ENCODE assay signal across 29 cellular contexts in the genomic region with DNA sequence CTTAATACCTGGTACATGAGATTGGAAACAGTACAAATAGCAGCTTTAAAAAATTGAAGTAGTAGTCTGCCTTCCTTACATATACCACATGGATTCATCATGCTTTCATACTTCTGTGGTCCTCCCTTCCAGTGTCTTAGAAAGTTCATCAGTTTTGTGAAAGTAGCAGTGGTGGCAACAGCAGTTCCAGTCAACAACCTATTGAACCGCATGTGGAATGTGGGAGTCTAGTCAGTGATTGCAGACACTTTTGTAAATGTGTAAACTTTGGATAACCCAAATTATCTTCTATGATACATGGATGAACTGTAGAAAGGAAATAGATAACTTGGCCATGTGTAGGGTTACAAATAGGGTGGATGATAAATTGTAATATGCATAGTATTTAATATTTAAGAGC.
"Had no signal": no experiment of that assay in that cellular context is flagged by ENCODE, and none has a peak within 500 bp of the region (broad histone marks: within the 10 kb centered on the region; RNA-seq: fewer than 3 reads in every experiment).

No MANE protein-coding gene starts in this region.

- H3K27me3 Mint-ChIP-seq: activated CD4-positive, alpha-beta T cell treated with anti-CD3 and anti-CD28 coated beads for 36 hours; activated CD8-positive, alpha-beta memory T cell treated with anti-CD3 and anti-CD28 coated beads, Interleukin-2, amount 10 ng/mL, durations not matched to agents 7 days and 5 days; brain; type B pancreatic cell had no signal

- H3K27ac Mint-ChIP-seq: activated CD4-positive, alpha-beta T cell treated with anti-CD3 and anti-CD28 coated beads for 36 hours; activated CD8-positive, alpha-beta memory T cell treated with anti-CD3 and anti-CD28 coated beads, Interleukin-2, amount 10 ng/mL, durations not matched to agents 7 days and 5 days; activated CD8-positive, alpha-beta T cell treated with anti-CD3 and anti-CD28 coated beads, Interleukin-2, amount 10 ng/mL, durations not matched to agents 7 days and 5 days; activated naive CD4-positive, alpha-beta T cell treated with anti-CD3 and anti-CD28 coated beads, Interleukin-2, amount 50 U/mL, for 72 hours; nephron progenitor cell; type B pancreatic cell; WTC11 had no signal

- H3K27ac ChIP-seq: adrenal gland, ascending aorta, cardiac muscle cell, colonic mucosa, hepatocyte, neutrophil, spleen, uterus had no signal

- H3K36me3 Mint-ChIP-seq: activated naive CD4-positive, alpha-beta T cell treated with anti-CD3 and anti-CD28 coated beads, Interleukin-2, amount 50 U/mL, for 72 hours; brain; type B pancreatic cell; WTC11 had no signal

- H3K36me3 ChIP-seq: adrenal gland, ascending aorta, cardiac muscle cell, colonic mucosa, gastroesophageal sphincter, neutrophil, spleen, uterus had no signal

- H3K27me3 ChIP-seq: adrenal gland, ascending aorta, cardiac muscle cell, colonic mucosa, gastroesophageal sphincter, hepatocyte, neutrophil, uterus had no signal

- H3K9me3 Mint-ChIP-seq: activated naive CD4-positive, alpha-beta T cell treated with anti-CD3 and anti-CD28 coated beads, Interleukin-2, amount 50 U/mL, for 72 hours; brain; nephron progenitor cell; type B pancreatic cell; WTC11 had no signal

- H3K4me1 ChIP-seq: colonic mucosa, uterus had no signal

- ATAC-seq: activated CD4-positive, alpha-beta T cell treated with anti-CD3 and anti-CD28 coated beads for 36 hours; activated CD8-positive, alpha-beta memory T cell treated with anti-CD3 and anti-CD28 coated beads, Interleukin-2, amount 10 ng/mL, durations not matched to agents 7 days and 5 days; activated CD8-positive, alpha-beta T cell treated with anti-CD3 and anti-CD28 coated beads, Interleukin-2, amount 10 ng/mL, durations not matched to agents 7 days and 5 days; activated naive CD4-positive, alpha-beta T cell treated with anti-CD3 and anti-CD28 coated beads, Interleukin-2, amount 50 U/mL, for 72 hours; gastroesophageal sphincter; mucosa of descending colon; WTC11 had no signal

- H3K4me3 ChIP-seq: adrenal gland, ascending aorta, cardiac muscle cell, colonic mucosa, gastroesophageal sphincter, hepatocyte, lung, mucosa of descending colon, spleen, uterus had no signal

- H3K9me3 ChIP-seq: adrenal gland, ascending aorta, colonic mucosa, gastroesophageal sphincter, mucosa of descending colon, neutrophil, spleen, uterus had no signal

- DNase-seq: activated CD4-positive, alpha-beta T cell treated with anti-CD3 and anti-CD28 coated beads for 36 hours; activated CD8-positive, alpha-beta memory T cell treated with anti-CD3 and anti-CD28 coated beads, Interleukin-2, amount 10 ng/mL, durations not matched to agents 7 days and 5 days; activated CD8-positive, alpha-beta T cell treated with anti-CD3 and anti-CD28 coated beads, Interleukin-2, amount 10 ng/mL, durations not matched to agents 7 days and 5 days; activated naive CD4-positive, alpha-beta T cell; activated T-cell treated with anti-CD3 and anti-CD28 coated beads, Interleukin-2, amount 50 U/mL, for 48 hours; adrenal gland; cerebellar nuclear complex; colonic mucosa; effector CD8-positive, alpha-beta T cell; islet precursor cell; mesendoderm; mucosa of descending colon; nephron progenitor cell; spleen; stimulated activated CD4-positive, alpha-beta T cell treated with anti-CD3 and anti-CD28 coated beads, Interleukin-2, amount 100 ng/mL, for 48 hours; stimulated activated naive CD4-positive, alpha-beta T cell treated with Interleukin-2 at 50 U/mL for 16 hours; T-helper 1 cell; T1000; uterus had no signal

- H3K4me3 Mint-ChIP-seq: activated CD4-positive, alpha-beta T cell treated with anti-CD3 and anti-CD28 coated beads for 36 hours; activated CD8-positive, alpha-beta memory T cell treated with anti-CD3 and anti-CD28 coated beads, Interleukin-2, amount 10 ng/mL, durations not matched to agents 7 days and 5 days; activated CD8-positive, alpha-beta T cell treated with anti-CD3 and anti-CD28 coated beads, Interleukin-2, amount 10 ng/mL, durations not matched to agents 7 days and 5 days; brain; nephron progenitor cell; type B pancreatic cell; WTC11 had no signal
